19 cellular contexts compared by ENCODE assay signal in genomic region chrX:1400731-1401471, GRCh38. TPM values are rescaled to one million over a fixed set of nuclear protein-coding genes. Genes with fewer than 3 reads are reported as not detected.
DNase-seq lines count a peak whose midpoint lies in the region; ATAC-seq lines count a peak whose summit lies in the region.
"Had no signal": no experiment of that assay in that cellular context is flagged by ENCODE, and none has a peak within 500 bp of the region (broad histone marks: within the 10 kb centered on the region; RNA-seq: fewer than 3 reads in every experiment).

No MANE protein-coding gene starts in this region.

- H3K36me3 ChIP-seq in HUES64 (ENCODE audit: insufficient read depth, low read length), result peaks cover 79% of the 10 kb centered on the region
- H3K36me3 ChIP-seq in mesendoderm (ENCODE audit: control insufficient read depth, insufficient read depth, low read length), result peaks cover 17% of the 10 kb centered on the region

- peaks cover 9% of the 10 kb centered on the region for H3K79me1 ChIP-seq in mesendoderm (ENCODE audit: low read length)

- H4K8ac ChIP-seq in mesendoderm (ENCODE audit: low read depth, low read length), result no peak overlapping the region

- 82% methylated on average over 27 of the region's 27 CpGs for WGBS in HUES64
- no CpG with 5 or more reads among the region's 27 CpGs for WGBS in mesendoderm (ENCODE audit: extremely low coverage, insufficient coverage, low lambda C conversion rate)

- no peak overlapping the region for H3K18ac ChIP-seq in mesendoderm (ENCODE audit: low read length)

- DNase-seq in ELF-1 (ENCODE audit: low read depth, low spot score), result peak; percentile 88
- DNase-seq in mesendoderm, result peak; percentile 81
- no peak for DNase-seq in COLO829 (ENCODE audit: low spot score)
- DNase-seq in RKO (ENCODE audit: low spot score), result no peak
- DNase-seq: activated B cell treated with CpG ODN at 0.5 μM for 24 hours; effector memory CD8-positive, alpha-beta T cell; HFFc6; naive B cell; NCI-H2029 treated with DMSO at 0.1 percent for 48 hours; NCI-H524 treated with DMSO at 0.1 percent for 48 hours; PC-9; stimulated activated CD4-positive, alpha-beta T cell treated with anti-CD3 and anti-CD28 coated beads, Interleukin-12 subunit alpha, Interleukin-12 subunit beta, amount 100 ng/mL, for 4 hours; stimulated activated naive CD4-positive, alpha-beta T cell treated with Interleukin-2 at 50 U/mL for 16 hours; SW 1271; transverse colon had no signal

- ATAC-seq in esophagus mucosa, result peak; percentile 75
- ATAC-seq in HG03280 (IDR thresholded peaks at IDR 0.05; ENCODE audit: unreplicated experiment), result no peak
- ATAC-seq: effector memory CD8-positive, alpha-beta T cell had no signal

- H3K56ac ChIP-seq in mesendoderm (ENCODE audit: low read length), result no peak overlapping the region

- H2BK120ac ChIP-seq in mesendoderm (ENCODE audit: low read depth, low read length), result no peak overlapping the region

- H3K27me3 ChIP-seq in HUES64 (ENCODE audit: insufficient read depth, low read length) (no peaks in the 10 kb centered on the region), mesendoderm (ENCODE audit: insufficient read depth, low read length, poor library complexity) (no peaks in the 10 kb centered on the region)
- H3K27me3 ChIP-seq: transverse colon had no signal

- H3K4ac ChIP-seq in mesendoderm (ENCODE audit: low read depth, low read length), result no peak overlapping the region

- H3K4me3 ChIP-seq in HUES64 (ENCODE audit: low read length) (no peak overlapping the region), mesendoderm (ENCODE audit: low read length) (no peak overlapping the region)
- H3K4me3 ChIP-seq: lung, PC-9, transverse colon had no signal

- no peaks in the 10 kb centered on the region for H3K4me1 ChIP-seq in HUES64 (ENCODE audit: insufficient read depth, low read length)
- H3K4me1 ChIP-seq in mesendoderm (ENCODE audit: control insufficient read depth, low read depth, low read length), result no peaks in the 10 kb centered on the region
- H3K4me1 ChIP-seq: transverse colon had no signal

- 0 out of 2 replicates have a peak, but pooled peaks cover 3% of the 10 kb centered on the region for H3K9me3 ChIP-seq in HUES64 (ENCODE audit: insufficient read depth, low read depth, low read length)
- H3K9me3 ChIP-seq: transverse colon had no signal

- no peak overlapping the region for H3K4me2 ChIP-seq in mesendoderm (ENCODE audit: low read length)
- H3K4me2 ChIP-seq: PC-9 had no signal

- no peak overlapping the region for H3K23ac ChIP-seq in mesendoderm (ENCODE audit: low read length)

- no peak overlapping the region for H2AK5ac ChIP-seq in mesendoderm (ENCODE audit: low read length)

- no peak overlapping the region for H4K5ac ChIP-seq in mesendoderm (ENCODE audit: low read length)

- H3K79me2 ChIP-seq in mesendoderm (ENCODE audit: control insufficient read depth, insufficient read depth, low read length), result no peaks in the 10 kb centered on the region

- no peak overlapping the region for H2BK5ac ChIP-seq in mesendoderm (ENCODE audit: low read length)

- H3K27ac ChIP-seq in HUES64 (ENCODE audit: low read depth, low read length) (peak overlapping the region; percentile 76; the same call in 1 of the 2 replicates), mesendoderm (ENCODE audit: low read depth, low read length) (no peak overlapping the region)
- H3K27ac ChIP-seq: PC-9, transverse colon had no signal

- H2BK15ac ChIP-seq in mesendoderm (replicated peaks; ENCODE audit: low read depth), result no peak overlapping the region

- H3K9ac ChIP-seq in HUES64 (ENCODE audit: low read depth, low read length) (no peak overlapping the region), mesendoderm (ENCODE audit: low read length) (no peak overlapping the region)

RNA-seq across cellular contexts. Expression of gene SLC25A6, which starts 9.0 kb away (rescaled TPM):
- polyA plus RNA-seq in HUES64 (2013, experiment 1 of 2), result 378 TPM
- 420 TPM for polyA plus RNA-seq in HUES64 (2013, experiment 2 of 2)
- total RNA-seq in esophagus mucosa, result 294 TPM
- 429 TPM for polyA plus RNA-seq in mesendoderm (2013, experiment 1 of 2)
- 423 TPM for polyA plus RNA-seq in mesendoderm (2013, experiment 2 of 2)

RNA-seq across cellular contexts. Expression of gene ASMTL, which starts 51.8 kb away (rescaled TPM):
- polyA plus RNA-seq in HUES64 (2013, experiment 1 of 2), result 34.2 TPM
- polyA plus RNA-seq in HUES64 (2013, experiment 2 of 2), result 43.4 TPM
- 8.1 TPM for total RNA-seq in esophagus mucosa
- 13.5 TPM for polyA plus RNA-seq in mesendoderm (2013, experiment 1 of 2)
- 14.9 TPM for polyA plus RNA-seq in mesendoderm (2013, experiment 2 of 2)

Comparison
In these comparisons a context has a peak if more than half of its experiments do, and no peak if none do; other contexts are left out.
1. DNase-seq: peak in ELF-1 (single experiment) and mesendoderm (single experiment); none in COLO829 (single experiment) and RKO (single experiment).